ENCODE assay signal across 8 cellular contexts in the genomic region with DNA sequence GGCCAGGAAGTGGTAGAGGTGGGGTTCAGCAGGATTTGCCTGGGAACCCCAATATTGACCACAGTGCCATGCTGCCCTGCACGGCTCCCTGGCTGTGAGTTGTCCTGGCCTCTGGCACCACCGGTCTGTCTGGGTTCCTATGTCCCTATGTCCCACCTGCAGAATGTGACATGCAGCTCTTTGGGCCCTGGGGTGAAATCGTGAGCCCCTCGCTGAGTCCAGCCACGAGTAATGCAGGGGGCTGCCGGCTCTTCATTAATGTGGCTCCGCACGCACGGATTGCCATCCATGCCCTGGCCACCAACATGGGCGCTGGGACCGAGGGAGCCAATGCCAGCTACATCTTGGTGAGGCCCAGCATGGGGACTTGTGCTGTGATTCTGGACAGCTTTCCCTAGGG.
"Had no signal": no experiment of that assay in that cellular context is flagged by ENCODE, and none has a peak within 500 bp of the region (broad histone marks: within the 10 kb centered on the region; RNA-seq: fewer than 3 reads in every experiment).

No MANE protein-coding gene starts in this region.

- ATAC-seq: GM12878 had no signal

- DNase-seq: GDM1, GF-D8 had no signal

- FAIRE-seq: G401.6, GM12878, GM12891, GM12892, GM18507, GM19239 had no signal

- H3K4me3 ChIP-seq: GM12878 had no signal
